In genomic region chr5:42799668-42800114, GRCh38 we compare ENCODE assay signal across 25 cellular contexts. TPM values are rescaled to one million over a fixed set of nuclear protein-coding genes. Genes with fewer than 3 reads are reported as not detected.
DNase-seq lines count a peak whose midpoint lies in the region; ATAC-seq, FAIRE-seq and TF ChIP-seq lines count a peak whose summit lies in the region.
"Had no signal": no experiment of that assay in that cellular context is flagged by ENCODE, and none has a peak within 500 bp of the region (broad histone marks: within the 10 kb centered on the region; RNA-seq: fewer than 3 reads in every experiment).

No MANE protein-coding gene starts in this region.

- no peaks in the 10 kb centered on the region for H4K20me1 ChIP-seq in GM12878 (ENCODE audit: control insufficient read depth, insufficient read depth)

- DNase-seq in RPMI8226 (peak; percentile 74), GM12878 (ENCODE audit: low read depth, low spot score) (no peak), superior temporal gyrus (ENCODE audit: extremely low spot score) (peak; percentile 5), vagina (ENCODE audit: extremely low spot score in 2 of 2) (no peak), HuH-7.5 (ENCODE audit: low spot score) (no peak)
- DNase-seq: 8988T; ACHN; AML-193; BE2C; CD4-positive, alpha-beta T cell; CD8-positive, alpha-beta memory T cell; DMS53; DMS79 treated with DMSO at 0.1 percent for 48 hours; GF-D8; GM23248; HFFc6 had no signal

- no peaks in the 10 kb centered on the region for H3K27me3 ChIP-seq in GM12878 (replicated peaks in 1 of 2; ENCODE audit: control insufficient read depth in 2 of 2, insufficient read depth in 2 of 2, low read length in 1 of 2)
- H3K27me3 ChIP-seq in vagina = no peaks in the 10 kb centered on the region
- H3K27me3 ChIP-seq: BLaER1 treated with 17β-estradiol and CSF1 and Interleukin-3, amounts not matched to agents 10 nM and 100 nM had no signal

- RAD21 ChIA-PET in GM12878 (lab: Charles Lee; ENCODE audit: unreplicated experiment) = no interaction called here

- H3K4me1 ChIP-seq in GM12878 (ENCODE audit: control insufficient read depth, insufficient read depth, low read length) (no peaks in the 10 kb centered on the region), vagina (no peaks in the 10 kb centered on the region)
- H3K4me1 ChIP-seq: A549; BE2C; BLaER1 treated with 17β-estradiol and CSF1 and Interleukin-3, amounts not matched to agents 10 nM and 100 nM; HAP-1 had no signal

- TF ChIP-seq RAD21 in GM12878 (IDR thresholded peaks at IDR 0.05; ENCODE audit: insufficient read depth, low read depth, low read length) = no peak

- no TSS peak for BruUV-seq in GM12878 (replicated peaks; lab: Mats Ljungman, UMichigan)

- no peak for ATAC-seq in GM12878
- ATAC-seq in GM21786 (IDR thresholded peaks at IDR 0.05; ENCODE audit: unreplicated experiment) = no peak
- ATAC-seq: A549 had no signal

- no peak for TF ChIP-seq EP300 in GM12878 (IDR thresholded peaks at IDR 0.05; ENCODE audit: borderline replicate concordance in 1 of 2, control insufficient read depth in 1 of 2, low read depth in 2 of 2, low read length in 2 of 2)

- no peak overlapping the region for H3K27ac ChIP-seq in GM12878 (ENCODE audit: control insufficient read depth, insufficient read depth)
- no peak overlapping the region for H3K27ac ChIP-seq in vagina
- H3K27ac ChIP-seq: A549; BLaER1 treated with 17β-estradiol and CSF1 and Interleukin-3, amounts not matched to agents 10 nM and 100 nM; GM23248 had no signal

- WGBS in GM12878 (ENCODE audit: insufficient coverage, insufficient replicate concordance, low lambda C conversion rate, missing lambda C conversion rate) = 91% methylated on average over 9 of the region's 9 CpGs

- in situ Hi-C loops in GM12878 (cut with MboI) = no loop called here

- POLR2A ChIA-PET in GM12878 (lab: Charles Lee) = no interaction called here

- FAIRE-seq in GM12878 (lab: Jason Lieb, UNC) (no peak), islet of Langerhans (lab: Jason Lieb, UNC) (peak; percentile 17)
- FAIRE-seq: A549, GM12892, H1 had no signal

- no peak overlapping the region for H2AFZ ChIP-seq in GM12878 (ENCODE audit: control insufficient read depth, low read depth, low read length)
- H2AFZ ChIP-seq: GM23248 had no signal

- H3K9me3 ChIP-seq in GM12878 (replicated peaks; ENCODE audit: control insufficient read depth, insufficient read depth, low read length) (no peaks in the 10 kb centered on the region), vagina (no peaks in the 10 kb centered on the region)
- H3K9me3 ChIP-seq: A549, BE2C, HAP-1 had no signal

- intact Hi-C loops in GM12878 (cut with micrococcal nuclease; ENCODE audit: unreplicated experiment) = no loop called here
- intact Hi-C loops in vagina (cut with DNase I) = no loop called here

- SMC1A ChIA-PET in GM12878 (lab: Charles Lee; ENCODE audit: uncharacterized antibody, unreplicated experiment) = interaction anchor here (0.6 to 2.1 kb wide), 3 partner anchors 8 to 127 kb away, joined by 3 to 5 read pairs (median 3); no protein-coding TSS in a partner anchor

- H3K79me2 ChIP-seq in GM12878 (ENCODE audit: control insufficient read depth, insufficient read depth, low read length) = no peaks in the 10 kb centered on the region

- TF ChIP-seq CTCF in GM12878 (IDR thresholded peaks at IDR 0.05 in 2 of 3, conservative IDR thresholded peaks at IDR 0.05 in 1 of 3; ENCODE audit: control insufficient read depth in 2 of 3, extremely low read depth in 1 of 3, insufficient read depth in 1 of 3, low read depth in 3 of 3, low read length in 3 of 3) (no peak), vagina (IDR thresholded peaks at IDR 0.05) (no peak)

- H3K4me3 ChIP-seq in GM12878 = no peak overlapping the region
- no peak overlapping the region for H3K4me3 ChIP-seq in vagina
- H3K4me3 ChIP-seq: A549; BLaER1 treated with 17β-estradiol and CSF1 and Interleukin-3, amounts not matched to agents 10 nM and 100 nM; GM23248; HAP-1 had no signal

- no peak overlapping the region for H3K4me2 ChIP-seq in GM12878 (ENCODE audit: control insufficient read depth, insufficient read depth)
- H3K4me2 ChIP-seq: A549; BLaER1 treated with 17β-estradiol and CSF1 and Interleukin-3, amounts not matched to agents 10 nM and 100 nM had no signal

- no peak for TF ChIP-seq POLR2A in GM12878 (IDR thresholded peaks at IDR 0.05; ENCODE audit: low read depth, low read length)
- no peak for TF ChIP-seq POLR2A in vagina (IDR thresholded peaks at IDR 0.05)

- CTCF ChIA-PET in GM12878 (lab: Yijun Ruan, JAX) = interaction anchor here (1.8 kb wide), 1 partner anchor 24 kb away, joined by 5 read pairs; no protein-coding TSS in a partner anchor

- no peak overlapping the region for H3K9ac ChIP-seq in GM12878 (ENCODE audit: control insufficient read depth, insufficient read depth, low read length)
- H3K9ac ChIP-seq: BLaER1 treated with 17β-estradiol and CSF1 and Interleukin-3, amounts not matched to agents 10 nM and 100 nM; GM23248 had no signal

- H3K36me3 ChIP-seq in GM12878 (ENCODE audit: control insufficient read depth in 2 of 2, insufficient read depth in 2 of 2, low read length in 1 of 2) (no peaks in the 10 kb centered on the region), vagina (peaks cover 0 to 40% of the 10 kb centered on the region in 2 donors)
- H3K36me3 ChIP-seq: BE2C, HAP-1 had no signal

TF ChIP-seq in GM12878, 131 proteins besides CTCF, POLR2A, EP300 and RAD21 (continues in another document):
- TF ChIP-seq NRF1 (conservative IDR thresholded peaks at IDR 0.05; ENCODE audit: low read depth, low read length) (no peak), BCL11A (IDR thresholded peaks at IDR 0.05; ENCODE audit: low read depth, low read length) (no peak), ZBTB33 (IDR thresholded peaks at IDR 0.05) (peak; percentile 96)

RNA-seq across cellular contexts. Expression of gene SELENOP, which starts 12.0 kb away (rescaled TPM):
- total RNA-seq in GM12878 (2013; cell fraction: nucleolus; rRNA removed) = 0.10 TPM in 1 of 2 replicates, not detected in the other
- total RNA-seq in GM12878 (2014; rRNA removed) (0.05 TPM in 1 of 2 replicates, not detected in the other), GM12878 (2014; rRNA removed; fragmentation: Illumina TruSeq; extraction: Trizol) (0.27 TPM in 1 of 2 replicates, not detected in the other), GM12878 (2021) (0.95 and 1.0 TPM in 2 replicates), vagina (344 TPM)
- polyA plus RNA-seq in GM12878 (2011; ENCODE audit: low read depth) = 0.30 TPM
- polyA plus RNA-seq in GM12878 (2011; rRNA removed) (5.0 and 5.1 TPM in 2 replicates), GM12878 (2014; fragmentation: Illumina TruSeq; extraction: Trizol) (not detected in 2 replicates), GM12878 (2014; fragmentation: Nextera tagmentation; extraction: Ambion mirVana) (under 1 TPM; 0.08 to 0.60 TPM), GM12878 (2014; rRNA removed) (0.13 TPM in 1 of 2 replicates, not detected in the other), GM12878 (2016; fragmentation: Nextera tagmentation; extraction: Ambion mirVana) (1 to 10 TPM in 1 of 2 experiments, under 1 TPM in 1; 0.88 to 1.2 TPM)
- 2.8 and 3.6 TPM in 2 replicates for polyA plus RNA-seq in GM12878 (2011; cell fraction: cytosol; rRNA removed)
- 0.70 and 1.8 TPM in 2 replicates for polyA plus RNA-seq in GM12878 (2011; cell fraction: nucleus; rRNA removed)
- polyA plus RNA-seq in GM12878 (2012) = 0.95 and 1.3 TPM in 2 replicates
- 1.4 and 4.6 TPM in 2 replicates for polyA minus RNA-seq in GM12878 (2011; rRNA and poly(A)+ RNA removed)
- polyA minus RNA-seq in GM12878 (2011; cell fraction: cytosol; rRNA and poly(A)+ RNA removed) = 3.6 TPM in 1 of 2 replicates, not detected in the other
- 2.3 and 2.4 TPM in 2 replicates for polyA minus RNA-seq in GM12878 (2011; cell fraction: nucleus; rRNA and poly(A)+ RNA removed)
- total RNA-seq: Daoy had no signal
- polyA plus RNA-seq: CD8-positive, alpha-beta memory T cell had no signal

RNA-seq across cellular contexts. Expression of gene CCDC152, which starts 43.1 kb away (rescaled TPM):
- not detected in 2 replicates for total RNA-seq in GM12878 (2013; cell fraction: nucleolus; rRNA removed)
- total RNA-seq in GM12878 (2014; rRNA removed) (7.1 and 8.4 TPM in 2 replicates), GM12878 (2014; rRNA removed; fragmentation: Illumina TruSeq; extraction: Trizol) (12.6 and 12.9 TPM in 2 replicates), GM12878 (2021) (9.8 and 11.6 TPM in 2 replicates), vagina (not detected)
- polyA plus RNA-seq in GM12878 (2011; ENCODE audit: low read depth) = 5.2 TPM
- polyA plus RNA-seq in GM12878 (2011; rRNA removed) (0.12 and 0.36 TPM in 2 replicates), GM12878 (2014; fragmentation: Illumina TruSeq; extraction: Trizol) (14.2 and 18.5 TPM in 2 replicates), GM12878 (2014; fragmentation: Nextera tagmentation; extraction: Ambion mirVana) (10 to 100 TPM; 25.2 to 25.8 TPM), GM12878 (2014; rRNA removed) (6.0 and 8.1 TPM in 2 replicates), GM12878 (2016; fragmentation: Nextera tagmentation; extraction: Ambion mirVana) (10 to 100 TPM; 21.6 to 22.7 TPM)
- 0.02 and 0.04 TPM in 2 replicates for polyA plus RNA-seq in GM12878 (2011; cell fraction: cytosol; rRNA removed)
- 0.06 and 0.07 TPM in 2 replicates for polyA plus RNA-seq in GM12878 (2011; cell fraction: nucleus; rRNA removed)
- 14.4 and 15.1 TPM in 2 replicates for polyA plus RNA-seq in GM12878 (2012)
- polyA minus RNA-seq in GM12878 (2011; rRNA and poly(A)+ RNA removed) = not detected in 2 replicates
- not detected in 2 replicates for polyA minus RNA-seq in GM12878 (2011; cell fraction: cytosol; rRNA and poly(A)+ RNA removed)
- polyA minus RNA-seq in GM12878 (2011; cell fraction: nucleus; rRNA and poly(A)+ RNA removed) = 0.12 TPM in 1 of 2 replicates, not detected in the other
- total RNA-seq: G401 had no signal
- polyA plus RNA-seq: A549 had no signal

Comparison
In these comparisons a context has a peak if more than half of its experiments do, and no peak if none do; other contexts are left out.
1. DNase-seq: peak in RPMI8226 (single experiment) and superior temporal gyrus (single experiment); none in GM12878 (single experiment), vagina (0 of 2) and HuH-7.5 (single experiment).
2. RNA of gene SELENOP, which starts 12.0 kb away (total RNA-seq): 344 TPM in vagina (single experiment); 0.05 to 1.0 TPM in GM12878; every median in the first group is over 100 times any median in the second.